Comparison of ENCODE assay signal across 9 cellular contexts in the genomic region with DNA sequence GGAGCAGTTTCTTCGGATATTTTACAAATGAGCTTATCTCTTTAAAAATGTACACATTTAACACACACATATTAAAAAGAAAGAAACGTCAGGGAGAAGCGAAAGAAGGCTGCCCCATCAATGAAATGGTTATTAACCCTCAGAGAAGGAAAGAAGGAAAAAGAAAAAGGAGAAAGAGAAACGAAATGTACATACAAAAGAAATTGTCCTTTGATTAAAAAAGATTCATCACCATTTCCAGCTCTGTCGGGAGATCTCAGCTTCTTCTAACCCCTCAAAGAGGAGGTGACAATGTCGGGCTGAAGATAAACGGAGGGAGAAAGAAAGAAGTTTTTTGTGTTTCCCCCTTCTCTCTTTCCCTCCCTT. TPM values are rescaled to one million over a fixed set of nuclear protein-coding genes. Genes with fewer than 3 reads are reported as not detected.
A peak's percentile ranks its signal among the peaks of the same experiment; 100 is the strongest.
DNase-seq lines count a peak whose midpoint lies in the region; ATAC-seq lines count a peak whose summit lies in the region.
"Had no signal": no experiment of that assay in that cellular context is flagged by ENCODE, and none has a peak within 500 bp of the region (broad histone marks: within the 10 kb centered on the region; RNA-seq: fewer than 3 reads in every experiment).

No MANE protein-coding gene starts in this region.

- peak overlapping the region; percentile 87 for H3K4me3 Mint-ChIP-seq in activated T-helper 1 cell treated with anti-CD3 and anti-CD28 coated beads, Interleukin-12 subunit alpha, Interleukin-12 subunit beta, Interleukin-2, Interleukin-4 antibody, amounts not matched to agents 30 ng/mL and 10 ng/mL and 1 ng/mL, durations not matched to agents 14 hours and 24 hours and 36 hours
- peak overlapping the region; percentile 91 to 97 for H3K4me3 Mint-ChIP-seq in stimulated activated naive B cell treated with anti-CD40 and anti-IgM and Interleukin-4, amounts not matched to agents 10 μg/mL and 1 μg/mL and 100 μg/mL, for 72 hours

- peak overlapping the region; percentile 14 for H3K9ac ChIP-seq in iPS-18a (ENCODE audit: low read length)

- H3K4me1 Mint-ChIP-seq in activated T-helper 1 cell treated with anti-CD3 and anti-CD28 coated beads, Interleukin-12 subunit alpha, Interleukin-12 subunit beta, Interleukin-2, Interleukin-4 antibody, amounts not matched to agents 30 ng/mL and 10 ng/mL and 1 ng/mL, durations not matched to agents 14 hours and 24 hours and 36 hours (ENCODE audit: low read depth) = peaks cover 31% of the 10 kb centered on the region
- H3K4me1 Mint-ChIP-seq in stimulated activated naive B cell treated with anti-CD40 and anti-IgM and Interleukin-4, amounts not matched to agents 10 μg/mL and 1 μg/mL and 100 μg/mL, for 72 hours = peaks cover 19 to 46% of the 10 kb centered on the region in 2 donors

- H3K9me3 ChIP-seq in iPS-18a (ENCODE audit: control insufficient read depth, low read depth, low read length) = no peaks in the 10 kb centered on the region

- H3K4me3 ChIP-seq in iPS-18a (ENCODE audit: low read length) = peak overlapping the region; percentile 95

- H3K27ac ChIP-seq in iPS-18a (ENCODE audit: low read length) = no peak overlapping the region

- no peaks in the 10 kb centered on the region for H3K36me3 Mint-ChIP-seq in activated T-helper 1 cell treated with anti-CD3 and anti-CD28 coated beads, Interleukin-12 subunit alpha, Interleukin-12 subunit beta, Interleukin-2, Interleukin-4 antibody, amounts not matched to agents 30 ng/mL and 10 ng/mL and 1 ng/mL, durations not matched to agents 14 hours and 24 hours and 36 hours (ENCODE audit: low read depth)
- peaks cover 9 to 12% of the 10 kb centered on the region in 2 donors for H3K36me3 Mint-ChIP-seq in stimulated activated naive B cell treated with anti-CD40 and anti-IgM and Interleukin-4, amounts not matched to agents 10 μg/mL and 1 μg/mL and 100 μg/mL, for 72 hours

- H3K27me3 Mint-ChIP-seq in activated T-helper 1 cell treated with anti-CD3 and anti-CD28 coated beads, Interleukin-12 subunit alpha, Interleukin-12 subunit beta, Interleukin-2, Interleukin-4 antibody, amounts not matched to agents 30 ng/mL and 10 ng/mL and 1 ng/mL, durations not matched to agents 14 hours and 24 hours and 36 hours (ENCODE audit: insufficient read depth) = peaks cover 44% of the 10 kb centered on the region
- no peaks in the 10 kb centered on the region for H3K27me3 Mint-ChIP-seq in stimulated activated naive B cell treated with anti-CD40 and anti-IgM and Interleukin-4, amounts not matched to agents 10 μg/mL and 1 μg/mL and 100 μg/mL, for 72 hours

- no peak for ATAC-seq in stimulated activated naive B cell treated with anti-CD40 and anti-IgM and Interleukin-4, amounts not matched to agents 10 μg/mL and 1 μg/mL and 100 μg/mL, for 72 hours (replicated peaks)
- ATAC-seq in HG03439 (IDR thresholded peaks at IDR 0.05; ENCODE audit: unreplicated experiment) (no peak), HG03025 (IDR thresholded peaks at IDR 0.05; ENCODE audit: low FRiP score, unreplicated experiment) (no peak)

- H3K4me1 ChIP-seq in iPS-18a (ENCODE audit: control insufficient read depth, low read depth, low read length) = peaks cover 17% of the 10 kb centered on the region

- H3K27ac Mint-ChIP-seq in activated T-helper 1 cell treated with anti-CD3 and anti-CD28 coated beads, Interleukin-12 subunit alpha, Interleukin-12 subunit beta, Interleukin-2, Interleukin-4 antibody, amounts not matched to agents 30 ng/mL and 10 ng/mL and 1 ng/mL, durations not matched to agents 14 hours and 24 hours and 36 hours = peak overlapping the region; percentile 68
- H3K27ac Mint-ChIP-seq in stimulated activated naive B cell treated with anti-CD40 and anti-IgM and Interleukin-4, amounts not matched to agents 10 μg/mL and 1 μg/mL and 100 μg/mL, for 72 hours = peak overlapping the region; percentile 95

- peak; percentile 21 for DNase-seq in DMS 273 (lab: John Stamatoyannopoulos, UW; ENCODE audit: unreplicated experiment)
- no peak for DNase-seq in DMS 273 treated with DMSO at 0.1 percent for 48 hours (lab: John Stamatoyannopoulos, UW)
- no peak for DNase-seq in activated T-helper 1 cell treated with anti-CD3 and anti-CD28 coated beads, Interleukin-12 subunit alpha, Interleukin-12 subunit beta, Interleukin-2, Interleukin-4 antibody, amounts not matched to agents 30 ng/mL and 10 ng/mL and 1 ng/mL, durations not matched to agents 14 hours and 24 hours and 36 hours (ENCODE audit: low spot score)
- no peak for DNase-seq in stimulated activated naive B cell treated with anti-CD40 and anti-IgM and Interleukin-4, amounts not matched to agents 10 μg/mL and 1 μg/mL and 100 μg/mL, for 72 hours
- DNase-seq in stimulated activated CD4-positive, alpha-beta T cell treated with anti-CD3 and anti-CD28 coated beads, Interleukin-2, amount 100 ng/mL, for 48 hours = no peak
- DNase-seq: 8988T had no signal

- intact Hi-C loops in activated T-helper 1 cell treated with anti-CD3 and anti-CD28 coated beads, Interleukin-12 subunit alpha, Interleukin-12 subunit beta, Interleukin-2, Interleukin-4 antibody, amounts not matched to agents 30 ng/mL and 10 ng/mL and 1 ng/mL, durations not matched to agents 14 hours and 24 hours and 36 hours (cut with micrococcal nuclease) = loop anchor here (2.0 kb wide), 1 partner anchor 31 kb away; no protein-coding TSS in a partner anchor

- no peaks in the 10 kb centered on the region for H3K36me3 ChIP-seq in iPS-18a (ENCODE audit: control insufficient read depth, low read depth, low read length)

- H3K27me3 ChIP-seq in iPS-18a (ENCODE audit: control insufficient read depth, insufficient read depth, low read length) = peaks cover 10% of the 10 kb centered on the region

- no peaks in the 10 kb centered on the region for H3K9me3 Mint-ChIP-seq in activated T-helper 1 cell treated with anti-CD3 and anti-CD28 coated beads, Interleukin-12 subunit alpha, Interleukin-12 subunit beta, Interleukin-2, Interleukin-4 antibody, amounts not matched to agents 30 ng/mL and 10 ng/mL and 1 ng/mL, durations not matched to agents 14 hours and 24 hours and 36 hours
- no peaks in the 10 kb centered on the region for H3K9me3 Mint-ChIP-seq in stimulated activated naive B cell treated with anti-CD40 and anti-IgM and Interleukin-4, amounts not matched to agents 10 μg/mL and 1 μg/mL and 100 μg/mL, for 72 hours

RNA-seq across cellular contexts. Expression of a gene that starts 1.5 kb away (rescaled TPM):
- 2.8 and 3.2 TPM in 2 replicates for total RNA-seq in activated T-helper 1 cell treated with anti-CD3 and anti-CD28 coated beads, Interleukin-12 subunit alpha, Interleukin-12 subunit beta, Interleukin-2, Interleukin-4 antibody, amounts not matched to agents 30 ng/mL and 10 ng/mL and 1 ng/mL, durations not matched to agents 14 hours and 24 hours and 36 hours
